ENCODE assay signal across 13 cellular contexts in genomic region chr1:213110349-213111300, GRCh38. TPM values are rescaled to one million over a fixed set of nuclear protein-coding genes. Genes with fewer than 3 reads are reported as not detected.
DNase-seq lines count a peak whose midpoint lies in the region; ATAC-seq and TF ChIP-seq lines count a peak whose summit lies in the region.
"Had no signal": no experiment of that assay in that cellular context is flagged by ENCODE, and none has a peak within 500 bp of the region (broad histone marks: within the 10 kb centered on the region; RNA-seq: fewer than 3 reads in every experiment).

No MANE protein-coding gene starts in this region.

- CTCF ChIA-PET in activated CD4-positive, alpha-beta T cell treated with anti-CD3 and anti-CD28 coated beads for 36 hours (lab: Charles Lee), result interaction anchor here (2.6 kb wide), 1 partner anchor 12 kb away, joined by 11 read pairs; no protein-coding TSS in a partner anchor
- CTCF ChIA-PET in Caco-2 (lab: Charles Lee), result no interaction called here

- no peak for TF ChIP-seq CTCF in Caco-2 (IDR thresholded peaks at IDR 0.05; ENCODE audit: insufficient read depth in 1 of 2, low read depth in 1 of 2, low read length in 1 of 2, severe bottlenecking in 1 of 2, unreplicated experiment in 1 of 2)

- no peaks in the 10 kb centered on the region for H3K36me3 ChIP-seq in Caco-2 (ENCODE audit: control insufficient read depth, insufficient read depth, low read length)

- intact Hi-C loops in activated CD4-positive, alpha-beta T cell treated with anti-CD3 and anti-CD28 coated beads for 36 hours (cut with DNase I, micrococcal nuclease), result no loop called here
- intact Hi-C loops in Caco-2 (cut with micrococcal nuclease; ENCODE audit: unreplicated experiment), result no loop called here

- no peak overlapping the region for H3K27ac Mint-ChIP-seq in activated CD4-positive, alpha-beta T cell treated with anti-CD3 and anti-CD28 coated beads for 36 hours
- H3K27ac Mint-ChIP-seq in stimulated activated memory B cell treated with anti-CD40 and anti-IgM and Interleukin-4, amounts not matched to agents 10 μg/mL and 1 μg/mL and 100 μg/mL, for 72 hours, result peak overlapping the region; percentile 25
- H3K27ac Mint-ChIP-seq in Caco-2 (ENCODE audit: unreplicated experiment), result no peak overlapping the region
- H3K27ac Mint-ChIP-seq: activated T-helper 2 cell treated with anti-CD3 and anti-CD28 coated beads, Interferon-gamma antibody, Interleukin-2, Interleukin-4, amounts not matched to agents 10 μg/mL and 5 μg/mL and 100 μg/mL, durations not matched to agents 14 hours and 24 hours and 36 hours; nephron progenitor cell had no signal

- no TSS peak for BruUV-seq in Caco-2 (replicated peaks; lab: Mats Ljungman, UMichigan)

- ATAC-seq in activated CD4-positive, alpha-beta T cell treated with anti-CD3 and anti-CD28 coated beads for 36 hours, result no peak
- peak; percentile 91 for ATAC-seq in GM21825 (IDR thresholded peaks at IDR 0.05; ENCODE audit: unreplicated experiment)
- ATAC-seq in stimulated activated memory B cell treated with anti-CD40 and anti-IgM and Interleukin-4, amounts not matched to agents 10 μg/mL and 1 μg/mL and 100 μg/mL, for 72 hours, result no peak

- no peaks in the 10 kb centered on the region for H3K27me3 ChIP-seq in Caco-2 (replicated peaks; ENCODE audit: control insufficient read depth, insufficient read depth, low read length)

- DNase-seq in activated CD4-positive, alpha-beta T cell treated with anti-CD3 and anti-CD28 coated beads for 36 hours, result peak; percentile 13
- DNase-seq in activated CD4-positive, alpha-beta T cell treated with anti-CD3 and anti-CD28 coated beads for 4 hours, result no peak
- peak; percentile 57 for DNase-seq in Jurkat, Clone E6-1 (ENCODE audit: low read depth, low spot score)
- DNase-seq in NCI-H2171 (lab: John Stamatoyannopoulos, UW), result no peak
- DNase-seq in activated CD4-positive, alpha-beta T cell treated with anti-CD3 and anti-CD28 coated beads, Interleukin-2, amount 50 U/mL, for 4 hours, result no peak
- no peak for DNase-seq in Caco-2
- DNase-seq: DMS79, NCI-H1436 treated with DMSO at 0.1 percent for 48 hours, nephron progenitor cell, PC-9 had no signal

- no peaks in the 10 kb centered on the region for H3K27me3 Mint-ChIP-seq in activated CD4-positive, alpha-beta T cell treated with anti-CD3 and anti-CD28 coated beads for 36 hours
- H3K27me3 Mint-ChIP-seq in stimulated activated memory B cell treated with anti-CD40 and anti-IgM and Interleukin-4, amounts not matched to agents 10 μg/mL and 1 μg/mL and 100 μg/mL, for 72 hours, result no peaks in the 10 kb centered on the region
- H3K27me3 Mint-ChIP-seq in Caco-2 (ENCODE audit: insufficient read depth, unreplicated experiment), result no peaks in the 10 kb centered on the region

- peaks cover 10% of the 10 kb centered on the region for H3K36me3 Mint-ChIP-seq in activated CD4-positive, alpha-beta T cell treated with anti-CD3 and anti-CD28 coated beads for 36 hours (ENCODE audit: low read depth)
- H3K36me3 Mint-ChIP-seq in stimulated activated memory B cell treated with anti-CD40 and anti-IgM and Interleukin-4, amounts not matched to agents 10 μg/mL and 1 μg/mL and 100 μg/mL, for 72 hours, result peaks cover 27% of the 10 kb centered on the region
- H3K36me3 Mint-ChIP-seq in Caco-2 (ENCODE audit: insufficient read depth, unreplicated experiment), result no peaks in the 10 kb centered on the region

- peaks cover 3% of the 10 kb centered on the region; the same call in 1 of the 2 replicates for H3K4me1 ChIP-seq in Caco-2

- peaks cover 2% of the 10 kb centered on the region for H3K9me3 Mint-ChIP-seq in activated CD4-positive, alpha-beta T cell treated with anti-CD3 and anti-CD28 coated beads for 36 hours (ENCODE audit: low read depth)
- H3K9me3 Mint-ChIP-seq in stimulated activated memory B cell treated with anti-CD40 and anti-IgM and Interleukin-4, amounts not matched to agents 10 μg/mL and 1 μg/mL and 100 μg/mL, for 72 hours, result peaks cover 3% of the 10 kb centered on the region
- no peaks in the 10 kb centered on the region for H3K9me3 Mint-ChIP-seq in Caco-2 (ENCODE audit: unreplicated experiment)

- no peak overlapping the region for H3K4me3 ChIP-seq in Jurkat, Clone E6-1 (ENCODE audit: low read length)
- no peak overlapping the region for H3K4me3 ChIP-seq in Caco-2 (ENCODE audit: low read depth, low read length)
- H3K4me3 ChIP-seq: PC-9 had no signal

- no peak overlapping the region for H3K4me3 Mint-ChIP-seq in activated CD4-positive, alpha-beta T cell treated with anti-CD3 and anti-CD28 coated beads for 36 hours
- H3K4me3 Mint-ChIP-seq in stimulated activated memory B cell treated with anti-CD40 and anti-IgM and Interleukin-4, amounts not matched to agents 10 μg/mL and 1 μg/mL and 100 μg/mL, for 72 hours, result no peak overlapping the region
- no peak overlapping the region for H3K4me3 Mint-ChIP-seq in Caco-2 (ENCODE audit: unreplicated experiment)
- H3K4me3 Mint-ChIP-seq: nephron progenitor cell had no signal

- POLR2A ChIA-PET in activated CD4-positive, alpha-beta T cell treated with anti-CD3 and anti-CD28 coated beads for 36 hours (lab: Charles Lee), result no interaction called here
- POLR2A ChIA-PET in Caco-2 (lab: Charles Lee), result no interaction called here

- peaks cover 10% of the 10 kb centered on the region for H3K4me1 Mint-ChIP-seq in activated CD4-positive, alpha-beta T cell treated with anti-CD3 and anti-CD28 coated beads for 36 hours
- H3K4me1 Mint-ChIP-seq in stimulated activated memory B cell treated with anti-CD40 and anti-IgM and Interleukin-4, amounts not matched to agents 10 μg/mL and 1 μg/mL and 100 μg/mL, for 72 hours, result peaks cover 23% of the 10 kb centered on the region
- H3K4me1 Mint-ChIP-seq in Caco-2 (ENCODE audit: low read depth, unreplicated experiment), result no peaks in the 10 kb centered on the region
- H3K4me1 Mint-ChIP-seq: nephron progenitor cell had no signal

- H3K9me3 ChIP-seq in Caco-2, result no peaks in the 10 kb centered on the region

RNA-seq across cellular contexts. Expression of gene RPS6KC1, which starts 59.6 kb away (rescaled TPM):
- 1 to 10 TPM; 4.9 to 5.7 TPM for total RNA-seq in activated CD4-positive, alpha-beta T cell treated with anti-CD3 and anti-CD28 coated beads for 36 hours
- polyA plus RNA-seq in Jurkat, Clone E6-1 (2012; ENCODE audit: insufficient read depth, insufficient read length), result 5.1 TPM
- total RNA-seq in Caco-2 (2022), result 16.4 and 18.8 TPM in 2 replicates

Comparison
In these comparisons a context has a peak if more than half of its experiments do, and no peak if none do; other contexts are left out.
1. DNase-seq: peak in activated CD4-positive, alpha-beta T cell treated with anti-CD3 and anti-CD28 coated beads for 36 hours (single experiment) and Jurkat, Clone E6-1 (single experiment); none in activated CD4-positive, alpha-beta T cell treated with anti-CD3 and anti-CD28 coated beads for 4 hours (0 of 2), NCI-H2171 (single experiment), activated CD4-positive, alpha-beta T cell treated with anti-CD3 and anti-CD28 coated beads, Interleukin-2, amount 50 U/mL, for 4 hours (0 of 2) and Caco-2 (0 of 2).